In the genomic region with DNA sequence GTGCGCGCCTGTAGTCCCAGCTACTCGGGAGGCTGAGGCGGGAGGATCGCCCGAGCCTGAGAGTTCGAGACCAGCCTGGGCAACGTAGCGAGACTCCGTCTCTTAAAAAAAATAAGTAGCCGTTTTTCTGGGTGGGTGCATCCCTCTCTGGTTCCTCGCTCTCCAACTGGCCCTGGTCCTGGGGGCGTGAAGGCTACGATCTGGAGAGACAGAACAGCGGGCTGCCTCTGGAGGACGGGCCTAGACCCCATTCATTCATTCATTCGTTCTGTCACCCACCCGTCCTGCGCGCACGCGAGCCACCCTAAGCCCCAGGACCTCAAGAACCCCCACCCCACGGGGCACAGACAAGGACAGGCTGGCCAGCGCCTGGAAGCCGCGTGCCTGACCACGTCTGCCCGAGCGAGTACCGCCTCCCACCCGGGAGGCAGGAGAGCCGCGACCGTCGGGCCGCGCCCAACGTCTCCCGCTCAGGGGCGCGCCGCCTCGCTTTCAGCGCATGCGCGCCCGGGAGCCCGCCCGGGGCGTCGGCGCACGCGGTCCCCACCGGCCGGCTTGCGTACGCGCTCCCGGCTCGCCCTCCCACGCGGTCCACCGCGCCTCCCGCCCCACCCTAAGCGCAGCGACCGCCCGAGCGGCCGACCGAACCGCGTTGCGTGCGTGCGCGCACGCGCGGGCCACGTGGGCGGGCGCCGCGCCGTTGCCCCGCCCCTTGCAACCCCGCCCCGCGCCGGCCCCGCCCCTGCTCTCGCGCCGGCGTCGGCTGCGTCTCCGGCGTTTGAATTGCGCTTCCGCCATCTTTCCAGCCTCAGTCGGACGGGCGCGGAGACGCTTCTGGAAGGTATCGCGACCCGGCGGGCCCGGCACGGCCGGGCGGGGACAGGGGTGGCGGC, we compare ENCODE assay signal across 1 cellular context.
A peak's percentile ranks its signal among the peaks of the same experiment; 100 is the strongest.
TF ChIP-seq lines count a peak whose summit lies in the region.

RAN (plus strand) TSS at position 781 of the 893 bp plus-strand sequence. CDS start 528 bp downstream, outside the sequence.

TF ChIP-seq in HepG2, 621 proteins besides CTCF, POLR2A, EP300 and RAD21 (continued from another document and continues in another):
- TF ChIP-seq, protein P1, sequence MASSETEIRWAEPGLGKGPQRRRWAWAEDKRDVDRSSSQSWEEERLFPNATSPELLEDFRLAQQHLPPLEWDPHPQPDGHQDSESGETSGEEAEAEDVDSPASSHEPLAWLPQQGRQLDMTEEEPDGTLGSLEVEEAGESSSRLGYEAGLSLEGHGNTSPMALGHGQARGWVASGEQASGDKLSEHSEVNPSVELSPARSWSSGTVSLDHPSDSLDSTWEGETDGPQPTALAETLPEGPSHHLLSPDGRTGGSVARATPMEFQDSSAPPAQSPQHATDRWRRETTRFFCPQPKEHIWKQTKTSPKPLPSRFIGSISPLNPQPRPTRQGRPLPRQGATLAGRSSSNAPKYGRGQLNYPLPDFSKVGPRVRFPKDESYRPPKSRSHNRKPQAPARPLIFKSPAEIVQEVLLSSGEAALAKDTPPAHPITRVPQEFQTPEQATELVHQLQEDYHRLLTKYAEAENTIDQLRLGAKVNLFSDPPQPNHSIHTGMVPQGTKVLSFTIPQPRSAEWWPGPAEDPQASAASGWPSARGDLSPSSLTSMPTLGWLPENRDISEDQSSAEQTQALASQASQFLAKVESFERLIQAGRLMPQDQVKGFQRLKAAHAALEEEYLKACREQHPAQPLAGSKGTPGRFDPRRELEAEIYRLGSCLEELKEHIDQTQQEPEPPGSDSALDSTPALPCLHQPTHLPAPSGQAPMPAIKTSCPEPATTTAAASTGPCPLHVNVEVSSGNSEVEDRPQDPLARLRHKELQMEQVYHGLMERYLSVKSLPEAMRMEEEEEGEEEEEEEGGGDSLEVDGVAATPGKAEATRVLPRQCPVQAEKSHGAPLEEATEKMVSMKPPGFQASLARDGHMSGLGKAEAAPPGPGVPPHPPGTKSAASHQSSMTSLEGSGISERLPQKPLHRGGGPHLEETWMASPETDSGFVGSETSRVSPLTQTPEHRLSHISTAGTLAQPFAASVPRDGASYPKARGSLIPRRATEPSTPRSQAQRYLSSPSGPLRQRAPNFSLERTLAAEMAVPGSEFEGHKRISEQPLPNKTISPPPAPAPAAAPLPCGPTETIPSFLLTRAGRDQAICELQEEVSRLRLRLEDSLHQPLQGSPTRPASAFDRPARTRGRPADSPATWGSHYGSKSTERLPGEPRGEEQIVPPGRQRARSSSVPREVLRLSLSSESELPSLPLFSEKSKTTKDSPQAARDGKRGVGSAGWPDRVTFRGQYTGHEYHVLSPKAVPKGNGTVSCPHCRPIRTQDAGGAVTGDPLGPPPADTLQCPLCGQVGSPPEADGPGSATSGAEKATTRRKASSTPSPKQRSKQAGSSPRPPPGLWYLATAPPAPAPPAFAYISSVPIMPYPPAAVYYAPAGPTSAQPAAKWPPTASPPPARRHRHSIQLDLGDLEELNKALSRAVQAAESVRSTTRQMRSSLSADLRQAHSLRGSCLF (CRISPR knock-in tag; IDR thresholded peaks at IDR 0.05; ENCODE audit: borderline replicate concordance) = no peak
- no peak for TF ChIP-seq EED (CRISPR knock-in tag; IDR thresholded peaks at IDR 0.05)
- TF ChIP-seq, protein P2, sequence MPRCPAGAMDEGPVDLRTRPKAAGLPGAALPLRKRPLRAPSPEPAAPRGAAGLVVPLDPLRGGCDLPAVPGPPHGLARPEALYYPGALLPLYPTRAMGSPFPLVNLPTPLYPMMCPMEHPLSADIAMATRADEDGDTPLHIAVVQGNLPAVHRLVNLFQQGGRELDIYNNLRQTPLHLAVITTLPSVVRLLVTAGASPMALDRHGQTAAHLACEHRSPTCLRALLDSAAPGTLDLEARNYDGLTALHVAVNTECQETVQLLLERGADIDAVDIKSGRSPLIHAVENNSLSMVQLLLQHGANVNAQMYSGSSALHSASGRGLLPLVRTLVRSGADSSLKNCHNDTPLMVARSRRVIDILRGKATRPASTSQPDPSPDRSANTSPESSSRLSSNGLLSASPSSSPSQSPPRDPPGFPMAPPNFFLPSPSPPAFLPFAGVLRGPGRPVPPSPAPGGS (CRISPR knock-in tag; IDR thresholded peaks at IDR 0.05) = peak; percentile 86; the same call in 1 of the 2 replicates
- 0 out of 2 replicates have a peak, but pooled peaks have one; percentile 45 for TF ChIP-seq BRD4 (CRISPR knock-in tag; IDR thresholded peaks at IDR 0.05)
- no peak; the same call in 1 of the 2 replicates for TF ChIP-seq ZBTB7B (CRISPR knock-in tag; IDR thresholded peaks at IDR 0.05)
- 0 out of 2 replicates have a peak, but pooled peaks have one; percentile 16 for TF ChIP-seq DRAP1 (CRISPR knock-in tag; IDR thresholded peaks at IDR 0.05)
- TF ChIP-seq KDM2A (CRISPR knock-in tag; IDR thresholded peaks at IDR 0.05; ENCODE audit: borderline replicate concordance, low read depth) = no peak
- TF ChIP-seq ZIK1 (CRISPR knock-in tag; IDR thresholded peaks at IDR 0.05; ENCODE audit: borderline replicate concordance, low read depth) = peak; percentile 30; the same call in 1 of the 2 replicates
- TF ChIP-seq ZNF501 (CRISPR knock-in tag; IDR thresholded peaks at IDR 0.05) = 0 out of 2 replicates have a peak, but pooled peaks have one; percentile 24
- no peak for TF ChIP-seq RARG (CRISPR knock-in tag; IDR thresholded peaks at IDR 0.05; ENCODE audit: low read depth)
- TF ChIP-seq, protein P3, sequence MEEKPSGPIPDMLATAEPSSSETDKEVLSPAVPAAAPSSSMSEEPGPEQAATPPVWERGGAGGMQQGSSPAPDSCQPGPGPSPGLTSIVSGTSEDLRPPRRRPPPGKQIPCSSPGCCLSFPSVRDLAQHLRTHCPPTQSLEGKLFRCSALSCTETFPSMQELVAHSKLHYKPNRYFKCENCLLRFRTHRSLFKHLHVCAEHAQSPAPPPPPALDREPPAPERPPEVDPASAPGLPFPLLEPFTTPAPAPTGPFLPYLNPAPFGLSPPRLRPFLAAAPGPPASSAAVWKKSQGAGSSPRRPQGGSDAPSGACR (CRISPR knock-in tag; IDR thresholded peaks at IDR 0.05) = no peak
- TF ChIP-seq ZNF703 (CRISPR knock-in tag; IDR thresholded peaks at IDR 0.05; ENCODE audit: borderline replicate concordance) = no peak
- TF ChIP-seq ZNF317 (CRISPR knock-in tag; IDR thresholded peaks at IDR 0.05) = no peak
- TF ChIP-seq TAF15 (IDR thresholded peaks at IDR 0.05; ENCODE audit: low read depth, low read length, poor library complexity, severe bottlenecking) = no peak
- TF ChIP-seq SPEN (CRISPR knock-in tag; IDR thresholded peaks at IDR 0.05; ENCODE audit: low read depth) = no peak; the same call in 1 of the 2 replicates
- peak; percentile 57; the same call in 1 of the 2 replicates for TF ChIP-seq ZBTB7A (CRISPR knock-in tag; IDR thresholded peaks at IDR 0.05)
- no peak for TF ChIP-seq SRSF4 (IDR thresholded peaks at IDR 0.05; ENCODE audit: low read depth, low read length, poor library complexity, severe bottlenecking)
- TF ChIP-seq MAFK (conservative IDR thresholded peaks at IDR 0.05 in 1 of 2, IDR thresholded peaks at IDR 0.05 in 1 of 2; ENCODE audit: low read length in 2 of 2) = no peak
- TF ChIP-seq ZBTB10 (CRISPR knock-in tag; IDR thresholded peaks at IDR 0.05; ENCODE audit: borderline replicate concordance) = 0 out of 2 replicates have a peak, but pooled peaks have one; percentile 70
- no peak for TF ChIP-seq TCF7 (IDR thresholded peaks at IDR 0.05; ENCODE audit: low read depth)
- TF ChIP-seq, protein P4, sequence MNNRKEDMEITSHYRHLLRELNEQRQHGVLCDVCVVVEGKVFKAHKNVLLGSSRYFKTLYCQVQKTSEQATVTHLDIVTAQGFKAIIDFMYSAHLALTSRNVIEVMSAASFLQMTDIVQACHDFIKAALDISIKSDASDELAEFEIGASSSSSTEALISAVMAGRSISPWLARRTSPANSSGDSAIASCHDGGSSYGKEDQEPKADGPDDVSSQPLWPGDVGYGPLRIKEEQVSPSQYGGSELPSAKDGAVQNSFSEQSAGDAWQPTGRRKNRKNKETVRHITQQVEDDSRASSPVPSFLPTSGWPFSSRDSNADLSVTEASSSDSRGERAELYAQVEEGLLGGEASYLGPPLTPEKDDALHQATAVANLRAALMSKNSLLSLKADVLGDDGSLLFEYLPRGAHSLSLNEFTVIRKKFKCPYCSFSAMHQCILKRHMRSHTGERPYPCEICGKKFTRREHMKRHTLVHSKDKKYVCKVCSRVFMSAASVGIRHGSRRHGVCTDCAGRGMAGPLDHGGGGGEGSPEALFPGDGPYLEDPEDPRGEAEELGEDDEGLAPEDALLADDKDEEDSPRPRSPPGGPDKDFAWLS (CRISPR knock-in tag; IDR thresholded peaks at IDR 0.05; ENCODE audit: borderline replicate concordance) = no peak
- TF ChIP-seq, protein P5, sequence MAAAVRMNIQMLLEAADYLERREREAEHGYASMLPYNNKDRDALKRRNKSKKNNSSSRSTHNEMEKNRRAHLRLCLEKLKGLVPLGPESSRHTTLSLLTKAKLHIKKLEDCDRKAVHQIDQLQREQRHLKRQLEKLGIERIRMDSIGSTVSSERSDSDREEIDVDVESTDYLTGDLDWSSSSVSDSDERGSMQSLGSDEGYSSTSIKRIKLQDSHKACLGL (CRISPR knock-in tag; IDR thresholded peaks at IDR 0.05) = no peak; the same call in 1 of the 2 replicates
- TF ChIP-seq ZFP1 (CRISPR knock-in tag; IDR thresholded peaks at IDR 0.05) = no peak
- peak; percentile 57 for TF ChIP-seq ZNF607 (CRISPR knock-in tag; IDR thresholded peaks at IDR 0.05; ENCODE audit: borderline replicate concordance)
- no peak for TF ChIP-seq ZNF260 (CRISPR knock-in tag; IDR thresholded peaks at IDR 0.05; ENCODE audit: borderline replicate concordance, low read depth)
- TF ChIP-seq SALL2 (CRISPR knock-in tag; IDR thresholded peaks at IDR 0.05) = peak; percentile 66; the same call in 1 of the 2 replicates
- TF ChIP-seq ZNF557 (CRISPR knock-in tag; IDR thresholded peaks at IDR 0.05) = 0 out of 2 replicates have a peak, but pooled peaks have one; percentile 33
- peak; percentile 62; the same call in 1 of the 2 replicates for TF ChIP-seq ZNF552 (CRISPR knock-in tag; IDR thresholded peaks at IDR 0.05; ENCODE audit: borderline replicate concordance)
- peak; percentile 65; the same call in 1 of the 2 replicates for TF ChIP-seq HES4 (CRISPR knock-in tag; IDR thresholded peaks at IDR 0.05; ENCODE audit: borderline replicate concordance)
- TF ChIP-seq ZNF766 (CRISPR knock-in tag; IDR thresholded peaks at IDR 0.05; ENCODE audit: borderline replicate concordance) = peak; percentile 92; the same call in 1 of the 2 replicates
- peak; percentile 49; the same call in 1 of the 2 replicates for TF ChIP-seq SAP130 (CRISPR knock-in tag; IDR thresholded peaks at IDR 0.05; ENCODE audit: low read depth)
- TF ChIP-seq ZNF720 (CRISPR knock-in tag; IDR thresholded peaks at IDR 0.05) = no peak
- TF ChIP-seq, protein P6, sequence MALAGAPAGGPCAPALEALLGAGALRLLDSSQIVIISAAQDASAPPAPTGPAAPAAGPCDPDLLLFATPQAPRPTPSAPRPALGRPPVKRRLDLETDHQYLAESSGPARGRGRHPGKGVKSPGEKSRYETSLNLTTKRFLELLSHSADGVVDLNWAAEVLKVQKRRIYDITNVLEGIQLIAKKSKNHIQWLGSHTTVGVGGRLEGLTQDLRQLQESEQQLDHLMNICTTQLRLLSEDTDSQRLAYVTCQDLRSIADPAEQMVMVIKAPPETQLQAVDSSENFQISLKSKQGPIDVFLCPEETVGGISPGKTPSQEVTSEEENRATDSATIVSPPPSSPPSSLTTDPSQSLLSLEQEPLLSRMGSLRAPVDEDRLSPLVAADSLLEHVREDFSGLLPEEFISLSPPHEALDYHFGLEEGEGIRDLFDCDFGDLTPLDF (CRISPR knock-in tag; IDR thresholded peaks at IDR 0.05) = peak; percentile 65; the same call in 1 of the 2 replicates
- peak; percentile 65; the same call in 1 of the 2 replicates for TF ChIP-seq HOXD1 (CRISPR knock-in tag; IDR thresholded peaks at IDR 0.05)
- no peak for TF ChIP-seq ZNF292 (CRISPR knock-in tag; IDR thresholded peaks at IDR 0.05; ENCODE audit: borderline replicate concordance, low read depth)
- TF ChIP-seq, protein P7, sequence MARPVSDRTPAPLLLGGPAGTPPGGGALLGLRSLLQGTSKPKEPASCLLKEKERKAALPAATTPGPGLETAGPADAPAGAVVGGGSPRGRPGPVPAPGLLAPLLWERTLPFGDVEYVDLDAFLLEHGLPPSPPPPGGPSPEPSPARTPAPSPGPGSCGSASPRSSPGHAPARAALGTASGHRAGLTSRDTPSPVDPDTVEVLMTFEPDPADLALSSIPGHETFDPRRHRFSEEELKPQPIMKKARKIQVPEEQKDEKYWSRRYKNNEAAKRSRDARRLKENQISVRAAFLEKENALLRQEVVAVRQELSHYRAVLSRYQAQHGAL (CRISPR knock-in tag; IDR thresholded peaks at IDR 0.05; ENCODE audit: not compliant biosample characterization) = peak; percentile 71
- TF ChIP-seq ZNF564 (CRISPR knock-in tag; IDR thresholded peaks at IDR 0.05) = 0 out of 2 replicates have a peak, but pooled peaks have one; percentile 72
- no peak for TF ChIP-seq ZNF556 (CRISPR knock-in tag; IDR thresholded peaks at IDR 0.05; ENCODE audit: borderline replicate concordance)
- TF ChIP-seq, protein P8, sequence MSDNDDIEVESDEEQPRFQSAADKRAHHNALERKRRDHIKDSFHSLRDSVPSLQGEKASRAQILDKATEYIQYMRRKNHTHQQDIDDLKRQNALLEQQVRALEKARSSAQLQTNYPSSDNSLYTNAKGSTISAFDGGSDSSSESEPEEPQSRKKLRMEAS (IDR thresholded peaks at IDR 0.05) = peak; percentile 97
- peak; percentile 80 for TF ChIP-seq MED13 (CRISPR knock-in tag; IDR thresholded peaks at IDR 0.05)
- TF ChIP-seq ZNF709 (CRISPR knock-in tag; IDR thresholded peaks at IDR 0.05) = peak; percentile 71
- no peak for TF ChIP-seq ASH2L (IDR thresholded peaks at IDR 0.05; ENCODE audit: insufficient read length, low read depth, low read length)
